In the genomic region with DNA sequence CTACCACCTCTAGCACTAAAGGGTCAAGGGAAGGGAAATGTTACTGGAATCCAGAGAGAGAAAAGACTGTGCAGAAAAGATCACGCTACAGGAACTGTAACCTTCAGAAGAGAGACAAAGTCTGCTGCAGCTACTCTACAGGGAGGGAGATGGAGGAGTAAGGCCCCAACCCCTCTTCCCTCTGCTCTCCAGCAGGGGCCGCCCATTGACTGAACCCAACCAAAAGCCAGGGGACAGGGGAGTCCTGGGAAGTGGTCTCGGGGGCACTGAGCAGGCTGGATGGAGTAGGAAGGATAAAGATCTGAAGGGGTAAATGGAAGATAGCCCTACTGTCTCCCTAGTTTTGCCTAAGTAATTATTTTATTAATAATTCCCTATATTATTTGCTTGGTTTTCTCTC, we compare ENCODE assay signal across 11 cellular contexts.
DNase-seq lines count a peak whose midpoint lies in the region; ATAC-seq and TF ChIP-seq lines count a peak whose summit lies in the region.
"Had no signal": no experiment of that assay in that cellular context is flagged by ENCODE, and none has a peak within 500 bp of the region (broad histone marks: within the 10 kb centered on the region; RNA-seq: fewer than 3 reads in every experiment).

No MANE protein-coding gene starts in this region.

- no peak overlapping the region for H4K5ac ChIP-seq in H9 (ENCODE audit: insufficient read length, low read depth, low read length)

- H4K8ac ChIP-seq in H9 (replicated peaks; ENCODE audit: insufficient read length, low read depth, low read length) = no peak overlapping the region

- no peak overlapping the region for H3K23ac ChIP-seq in H9 (ENCODE audit: insufficient read length, low read depth, low read length)

- H3K27ac Mint-ChIP-seq in Calu3 (ENCODE audit: unreplicated experiment) = peak overlapping the region; percentile 22
- peak overlapping the region in 1 of 3 experiments; percentile 95; a peak in 1 of 7 replicates for H3K27ac Mint-ChIP-seq in H9
- no peak overlapping the region for H3K27ac Mint-ChIP-seq in CD8-positive, alpha-beta T cell
- H3K27ac Mint-ChIP-seq in immature natural killer cell = no peak overlapping the region

- H3K4me3 Mint-ChIP-seq in Calu3 (ENCODE audit: low read depth, unreplicated experiment) (no peak overlapping the region), H9 (no peak overlapping the region), immature natural killer cell (no peak overlapping the region)
- H3K4me3 Mint-ChIP-seq in CD8-positive, alpha-beta T cell = no peak overlapping the region
- H3K4me3 Mint-ChIP-seq: central memory CD8-positive, alpha-beta T cell had no signal

- no peak overlapping the region for H2AFZ ChIP-seq in H9 (ENCODE audit: low read length)

- H2AK5ac ChIP-seq in H9 (ENCODE audit: insufficient read length, low read length) = no peak overlapping the region

- peak; percentile 69 for TF ChIP-seq CTCF in Calu3 (IDR thresholded peaks at IDR 0.05; ENCODE audit: unreplicated experiment)
- TF ChIP-seq CTCF in H9 (conservative IDR thresholded peaks at IDR 0.05) = peak; percentile 83
- peak; percentile 95 for TF ChIP-seq CTCF in WERI-Rb-1 (IDR thresholded peaks at IDR 0.05; ENCODE audit: low read depth, low read length)
- TF ChIP-seq CTCF in kidney epithelial cell (IDR thresholded peaks at IDR 0.05; ENCODE audit: insufficient read depth, low read length, poor library complexity, severe bottlenecking) = peak; percentile 25
- no peak for TF ChIP-seq CTCF in CD8-positive, alpha-beta T cell (IDR thresholded peaks at IDR 0.05)

- ATAC-seq in HG03159 (IDR thresholded peaks at IDR 0.05; ENCODE audit: unreplicated experiment) (no peak), HG02623 (IDR thresholded peaks at IDR 0.05; ENCODE audit: unreplicated experiment) (no peak)
- ATAC-seq in CD8-positive, alpha-beta T cell = no peak
- ATAC-seq: left lung had no signal

- H3K36me3 Mint-ChIP-seq in Calu3 (ENCODE audit: insufficient read depth, unreplicated experiment) = no peaks in the 10 kb centered on the region
- H3K36me3 Mint-ChIP-seq in H9 (ENCODE audit: insufficient read depth in 1 of 3, low read depth in 3 of 3) = no peaks in the 10 kb centered on the region; a peak in 1 of 7 replicates
- no peaks in the 10 kb centered on the region for H3K36me3 Mint-ChIP-seq in CD8-positive, alpha-beta T cell
- no peaks in the 10 kb centered on the region for H3K36me3 Mint-ChIP-seq in immature natural killer cell

- no peak overlapping the region for H3K14ac ChIP-seq in H9 (ENCODE audit: insufficient read depth, low read length)

- no peak overlapping the region for H2BK20ac ChIP-seq in H9 (ENCODE audit: low read depth, low read length, poor library complexity, severe bottlenecking)

- H3K27me3 ChIP-seq in H9 (ENCODE audit: insufficient read depth, low read length) = no peaks in the 10 kb centered on the region
- no peaks in the 10 kb centered on the region for H3K27me3 ChIP-seq in WERI-Rb-1 (ENCODE audit: insufficient read depth, low read depth, severe bottlenecking)
- H3K27me3 ChIP-seq in kidney epithelial cell (ENCODE audit: control insufficient read depth, insufficient read depth, low read length) = no peaks in the 10 kb centered on the region
- H3K27me3 ChIP-seq in CD8-positive, alpha-beta T cell (ENCODE audit: insufficient read depth, low read length) = no peaks in the 10 kb centered on the region
- H3K27me3 ChIP-seq: left lung had no signal

- H3K9me3 Mint-ChIP-seq in Calu3 (ENCODE audit: low read depth, unreplicated experiment) (no peaks in the 10 kb centered on the region), H9 (peaks cover 0 to 2% of the 10 kb centered on the region in 2 experiments; a peak in 1 of 5 replicates), immature natural killer cell (peaks cover 0 to 2% (median 0%) of the 10 kb centered on the region in 6 donors)
- peaks cover 7% of the 10 kb centered on the region for H3K9me3 Mint-ChIP-seq in CD8-positive, alpha-beta T cell
- H3K9me3 Mint-ChIP-seq: central memory CD8-positive, alpha-beta T cell had no signal

- CTCF ChIA-PET in Calu3 (lab: Charles Lee) = interaction anchor here (0.6 to 2.0 kb wide), 6 partner anchors 29 to 322 kb away, joined by 5 to 7 read pairs (median 6); no protein-coding TSS in a partner anchor
- CTCF ChIA-PET in CD8-positive, alpha-beta T cell (lab: Charles Lee) = no interaction called here

- H3K9me3 ChIP-seq in H9 (ENCODE audit: control insufficient read depth, low read depth, low read length) (no peaks in the 10 kb centered on the region), WERI-Rb-1 (ENCODE audit: severe bottlenecking) (peaks cover 5% of the 10 kb centered on the region)
- no peaks in the 10 kb centered on the region for H3K9me3 ChIP-seq in CD8-positive, alpha-beta T cell (ENCODE audit: low read length)

- no peak overlapping the region for H3K56ac ChIP-seq in H9 (ENCODE audit: insufficient read length, low read depth, low read length)

- no CpG with 5 or more reads among the region's 3 CpGs for WGBS in H9 (ENCODE audit: extremely low coverage, insufficient read length, low lambda C conversion rate)

- DNase-seq in Calu3 (peak; percentile 64), H9 (peak; percentile 84), WERI-Rb-1 (peak; percentile 82), kidney epithelial cell (ENCODE audit: low read depth) (no peak), immature natural killer cell (no peak)
- DNase-seq in CD8-positive, alpha-beta T cell = no peak
- DNase-seq: left lung, NCI-H2081 had no signal

- no peak overlapping the region for H4K91ac ChIP-seq in H9 (ENCODE audit: insufficient read length, low read depth, low read length)

- no peaks in the 10 kb centered on the region for H3K23me2 ChIP-seq in H9 (ENCODE audit: insufficient read length, low read depth, low read length, poor library complexity, severe bottlenecking)

- POLR2A ChIA-PET in CD8-positive, alpha-beta T cell (lab: Charles Lee) = no interaction called here

- no peak overlapping the region for H2BK5ac ChIP-seq in H9 (ENCODE audit: insufficient read length, low read length)

- no peak overlapping the region for H2BK120ac ChIP-seq in H9 (ENCODE audit: low read depth, low read length, poor library complexity, severe bottlenecking)

- H3K79me2 ChIP-seq in H9 (ENCODE audit: insufficient read depth, low read length) = no peaks in the 10 kb centered on the region

- intact Hi-C loops in Calu3 (cut with micrococcal nuclease; ENCODE audit: unreplicated experiment) = loop anchor here (1.0 to 10.0 kb wide), 3 partner anchors 176 to 322 kb away; no protein-coding TSS in a partner anchor
- intact Hi-C loops in CD8-positive, alpha-beta T cell (cut with DNase I, micrococcal nuclease) = loop anchor here in 1 of 2 experiments (10.0 kb wide), 1 partner anchor 550 kb away; no protein-coding TSS in a partner anchor

- no peak overlapping the region for H2BK12ac ChIP-seq in H9 (ENCODE audit: insufficient read length, low read depth, low read length)

- peaks cover 23% of the 10 kb centered on the region for H3K4me1 Mint-ChIP-seq in Calu3 (ENCODE audit: low read depth, unreplicated experiment)
- H3K4me1 Mint-ChIP-seq in H9 = peaks cover 9 to 21% of the 10 kb centered on the region in 2 experiments
- no peaks in the 10 kb centered on the region for H3K4me1 Mint-ChIP-seq in CD8-positive, alpha-beta T cell (ENCODE audit: low read depth)
- H3K4me1 Mint-ChIP-seq in immature natural killer cell = no peaks in the 10 kb centered on the region
- H3K4me1 Mint-ChIP-seq: central memory CD8-positive, alpha-beta T cell had no signal

- H2BK15ac ChIP-seq in H9 (ENCODE audit: low read depth, low read length) = no peak overlapping the region

- H3K27me3 Mint-ChIP-seq in Calu3 (ENCODE audit: unreplicated experiment) = no peaks in the 10 kb centered on the region
- no peaks in the 10 kb centered on the region for H3K27me3 Mint-ChIP-seq in H9 (ENCODE audit: low read depth)
- H3K27me3 Mint-ChIP-seq in CD8-positive, alpha-beta T cell (ENCODE audit: low read depth) = peaks cover 4% of the 10 kb centered on the region
- peaks cover 0 to 10% (median 2%) of the 10 kb centered on the region in 3 donors for H3K27me3 Mint-ChIP-seq in immature natural killer cell (ENCODE audit: low read depth in 3 of 3)

- no peak overlapping the region for H3K18ac ChIP-seq in H9 (ENCODE audit: insufficient read length, low read depth, low read length)

- H4K20me1 ChIP-seq in H9 (ENCODE audit: control insufficient read depth, insufficient read depth, insufficient read length) = no peaks in the 10 kb centered on the region

- no peaks in the 10 kb centered on the region for H3K4me1 ChIP-seq in H9 (ENCODE audit: insufficient read depth, low read length)
- no peaks in the 10 kb centered on the region for H3K4me1 ChIP-seq in CD8-positive, alpha-beta T cell (ENCODE audit: insufficient read depth, low read length)
- H3K4me1 ChIP-seq: left lung had no signal

- H3T11ph ChIP-seq in H9 (ENCODE audit: low read length) = no peak overlapping the region

- no peak overlapping the region for H3K9ac ChIP-seq in H9 (ENCODE audit: extremely low read depth, insufficient read length, low read length)

- H3K27ac ChIP-seq in H9 (ENCODE audit: insufficient read length, low read depth, low read length) = no peak overlapping the region
- no peak overlapping the region for H3K27ac ChIP-seq in WERI-Rb-1
- H3K27ac ChIP-seq in CD8-positive, alpha-beta T cell (ENCODE audit: low read depth, low read length) = no peak overlapping the region
- H3K27ac ChIP-seq: left lung had no signal

- no peak overlapping the region for H3K4me2 ChIP-seq in H9 (ENCODE audit: insufficient read depth, insufficient read length, low read length)

- H3K36me3 ChIP-seq in WERI-Rb-1 = no peaks in the 10 kb centered on the region
- H3K36me3 ChIP-seq in kidney epithelial cell (ENCODE audit: control insufficient read depth, insufficient read depth, low read length) = no peaks in the 10 kb centered on the region
- H3K36me3 ChIP-seq in CD8-positive, alpha-beta T cell (ENCODE audit: insufficient read depth, low read length) = no peaks in the 10 kb centered on the region
- H3K36me3 ChIP-seq: left lung had no signal

- BruUV-seq in Calu3 (replicated peaks; lab: Mats Ljungman, UMichigan) = no TSS peak

- no peak overlapping the region for H3K4ac ChIP-seq in H9 (ENCODE audit: low read depth, low read length)

- no peaks in the 10 kb centered on the region for H3K79me1 ChIP-seq in H9 (ENCODE audit: insufficient read depth, low read depth, low read length, poor library complexity, severe bottlenecking)

- no peak overlapping the region for H3K4me3 ChIP-seq in WERI-Rb-1 (ENCODE audit: low read depth, low read length)
- no peak overlapping the region for H3K4me3 ChIP-seq in kidney epithelial cell (ENCODE audit: low read depth, low read length)
- H3K4me3 ChIP-seq in CD8-positive, alpha-beta T cell (ENCODE audit: low read depth, low read length) = no peak overlapping the region
- H3K4me3 ChIP-seq: left lung had no signal

Comparison
In these comparisons a context has a peak if more than half of its experiments do, and no peak if none do; other contexts are left out.
1. DNase-seq: peak in Calu3 (single experiment), H9 (single experiment) and WERI-Rb-1 (single experiment); none in kidney epithelial cell (single experiment), CD8-positive, alpha-beta T cell (0 of 7) and immature natural killer cell (0 of 3).